1 cellular context compared by ENCODE assay signal in the genomic region with DNA sequence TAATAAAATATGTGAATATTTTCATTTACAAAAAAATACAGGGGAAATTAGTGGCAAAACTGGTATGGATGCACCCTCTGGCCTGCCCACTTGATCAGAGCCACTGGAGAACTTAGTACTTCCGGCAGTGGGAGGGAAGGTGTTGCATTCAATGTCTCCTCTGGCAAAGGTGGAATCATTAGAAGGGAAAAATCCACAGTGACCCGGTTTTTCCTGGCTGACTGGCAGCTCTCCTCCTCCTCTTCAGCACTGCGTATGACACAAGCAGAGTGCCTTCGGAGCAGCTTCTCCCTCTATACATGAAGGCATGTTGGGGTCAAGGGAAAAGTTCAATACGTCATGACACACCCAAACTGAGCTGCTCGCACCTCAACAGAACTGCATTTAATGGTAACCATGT.
TF ChIP-seq lines count a peak whose summit lies in the region.

No MANE protein-coding gene starts in this region.

TF ChIP-seq in HepG2, 621 proteins besides CTCF, POLR2A, EP300 and RAD21 (continued from another document):
- TF ChIP-seq, protein P1, sequence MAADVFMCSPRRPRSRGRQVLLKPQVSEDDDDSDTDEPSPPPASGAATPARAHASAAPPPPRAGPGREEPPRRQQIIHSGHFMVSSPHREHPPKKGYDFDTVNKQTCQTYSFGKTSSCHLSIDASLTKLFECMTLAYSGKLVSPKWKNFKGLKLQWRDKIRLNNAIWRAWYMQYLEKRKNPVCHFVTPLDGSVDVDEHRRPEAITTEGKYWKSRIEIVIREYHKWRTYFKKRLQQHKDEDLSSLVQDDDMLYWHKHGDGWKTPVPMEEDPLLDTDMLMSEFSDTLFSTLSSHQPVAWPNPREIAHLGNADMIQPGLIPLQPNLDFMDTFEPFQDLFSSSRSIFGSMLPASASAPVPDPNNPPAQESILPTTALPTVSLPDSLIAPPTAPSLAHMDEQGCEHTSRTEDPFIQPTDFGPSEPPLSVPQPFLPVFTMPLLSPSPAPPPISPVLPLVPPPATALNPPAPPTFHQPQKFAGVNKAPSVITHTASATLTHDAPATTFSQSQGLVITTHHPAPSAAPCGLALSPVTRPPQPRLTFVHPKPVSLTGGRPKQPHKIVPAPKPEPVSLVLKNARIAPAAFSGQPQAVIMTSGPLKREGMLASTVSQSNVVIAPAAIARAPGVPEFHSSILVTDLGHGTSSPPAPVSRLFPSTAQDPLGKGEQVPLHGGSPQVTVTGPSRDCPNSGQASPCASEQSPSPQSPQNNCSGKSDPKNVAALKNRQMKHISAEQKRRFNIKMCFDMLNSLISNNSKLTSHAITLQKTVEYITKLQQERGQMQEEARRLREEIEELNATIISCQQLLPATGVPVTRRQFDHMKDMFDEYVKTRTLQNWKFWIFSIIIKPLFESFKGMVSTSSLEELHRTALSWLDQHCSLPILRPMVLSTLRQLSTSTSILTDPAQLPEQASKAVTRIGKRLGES (CRISPR knock-in tag; IDR thresholded peaks at IDR 0.05; ENCODE audit: borderline replicate concordance), result no peak
- TF ChIP-seq ZNF598 (CRISPR knock-in tag; IDR thresholded peaks at IDR 0.05; ENCODE audit: borderline replicate concordance), result no peak
- no peak for TF ChIP-seq KAT7 (CRISPR knock-in tag; IDR thresholded peaks at IDR 0.05; ENCODE audit: borderline replicate concordance)
- TF ChIP-seq ZBTB8A (CRISPR knock-in tag; IDR thresholded peaks at IDR 0.05; ENCODE audit: borderline replicate concordance, low read depth), result no peak
- TF ChIP-seq, protein P2, sequence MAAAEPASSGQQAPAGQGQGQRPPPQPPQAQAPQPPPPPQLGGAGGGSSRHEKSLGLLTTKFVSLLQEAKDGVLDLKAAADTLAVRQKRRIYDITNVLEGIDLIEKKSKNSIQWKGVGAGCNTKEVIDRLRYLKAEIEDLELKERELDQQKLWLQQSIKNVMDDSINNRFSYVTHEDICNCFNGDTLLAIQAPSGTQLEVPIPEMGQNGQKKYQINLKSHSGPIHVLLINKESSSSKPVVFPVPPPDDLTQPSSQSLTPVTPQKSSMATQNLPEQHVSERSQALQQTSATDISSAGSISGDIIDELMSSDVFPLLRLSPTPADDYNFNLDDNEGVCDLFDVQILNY (CRISPR knock-in tag; conservative IDR thresholded peaks at IDR 0.05), result no peak
- TF ChIP-seq SOX13 (IDR thresholded peaks at IDR 0.05), result no peak
- TF ChIP-seq SOX13 (CRISPR knock-in tag; conservative IDR thresholded peaks at IDR 0.05 in 1 of 2, IDR thresholded peaks at IDR 0.05 in 1 of 2), result no peak
- no peak for TF ChIP-seq ZIK1 (CRISPR knock-in tag; IDR thresholded peaks at IDR 0.05; ENCODE audit: borderline replicate concordance, low read depth)
TF ChIP-seq in HepG2: peak in this region for 0.
